In the genomic region with DNA sequence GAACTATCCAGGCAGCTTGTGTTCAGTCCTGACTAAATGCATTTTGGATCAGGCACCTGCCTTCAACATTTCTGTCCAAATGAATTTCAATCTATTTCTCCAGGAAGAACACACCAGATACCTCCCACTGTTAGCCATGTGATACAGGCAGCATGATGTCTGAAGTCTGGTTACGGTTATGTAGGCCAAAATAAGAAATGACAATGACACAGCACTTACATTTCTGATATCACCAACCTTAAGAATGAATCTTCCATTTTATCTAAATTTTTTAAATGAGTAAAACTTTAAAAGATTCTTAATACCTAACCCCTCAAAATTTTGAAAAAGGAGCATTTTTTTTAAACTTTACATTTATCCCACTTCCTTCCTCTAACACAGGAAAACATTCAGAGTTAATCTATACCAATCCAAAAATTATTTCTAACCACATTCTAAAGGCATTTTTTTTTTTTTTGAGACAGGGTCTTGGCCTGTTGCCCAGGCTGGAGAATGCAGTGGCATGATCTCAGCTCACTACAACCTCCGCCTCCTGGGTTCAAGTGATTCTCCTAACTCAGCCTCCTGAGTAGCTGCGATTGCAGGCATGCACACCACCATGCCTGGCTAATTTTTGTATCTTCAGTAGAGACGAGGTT, we compare ENCODE assay signal across 1 cellular context.
TF ChIP-seq lines count a peak whose summit lies in the region.

A gene with protein sequence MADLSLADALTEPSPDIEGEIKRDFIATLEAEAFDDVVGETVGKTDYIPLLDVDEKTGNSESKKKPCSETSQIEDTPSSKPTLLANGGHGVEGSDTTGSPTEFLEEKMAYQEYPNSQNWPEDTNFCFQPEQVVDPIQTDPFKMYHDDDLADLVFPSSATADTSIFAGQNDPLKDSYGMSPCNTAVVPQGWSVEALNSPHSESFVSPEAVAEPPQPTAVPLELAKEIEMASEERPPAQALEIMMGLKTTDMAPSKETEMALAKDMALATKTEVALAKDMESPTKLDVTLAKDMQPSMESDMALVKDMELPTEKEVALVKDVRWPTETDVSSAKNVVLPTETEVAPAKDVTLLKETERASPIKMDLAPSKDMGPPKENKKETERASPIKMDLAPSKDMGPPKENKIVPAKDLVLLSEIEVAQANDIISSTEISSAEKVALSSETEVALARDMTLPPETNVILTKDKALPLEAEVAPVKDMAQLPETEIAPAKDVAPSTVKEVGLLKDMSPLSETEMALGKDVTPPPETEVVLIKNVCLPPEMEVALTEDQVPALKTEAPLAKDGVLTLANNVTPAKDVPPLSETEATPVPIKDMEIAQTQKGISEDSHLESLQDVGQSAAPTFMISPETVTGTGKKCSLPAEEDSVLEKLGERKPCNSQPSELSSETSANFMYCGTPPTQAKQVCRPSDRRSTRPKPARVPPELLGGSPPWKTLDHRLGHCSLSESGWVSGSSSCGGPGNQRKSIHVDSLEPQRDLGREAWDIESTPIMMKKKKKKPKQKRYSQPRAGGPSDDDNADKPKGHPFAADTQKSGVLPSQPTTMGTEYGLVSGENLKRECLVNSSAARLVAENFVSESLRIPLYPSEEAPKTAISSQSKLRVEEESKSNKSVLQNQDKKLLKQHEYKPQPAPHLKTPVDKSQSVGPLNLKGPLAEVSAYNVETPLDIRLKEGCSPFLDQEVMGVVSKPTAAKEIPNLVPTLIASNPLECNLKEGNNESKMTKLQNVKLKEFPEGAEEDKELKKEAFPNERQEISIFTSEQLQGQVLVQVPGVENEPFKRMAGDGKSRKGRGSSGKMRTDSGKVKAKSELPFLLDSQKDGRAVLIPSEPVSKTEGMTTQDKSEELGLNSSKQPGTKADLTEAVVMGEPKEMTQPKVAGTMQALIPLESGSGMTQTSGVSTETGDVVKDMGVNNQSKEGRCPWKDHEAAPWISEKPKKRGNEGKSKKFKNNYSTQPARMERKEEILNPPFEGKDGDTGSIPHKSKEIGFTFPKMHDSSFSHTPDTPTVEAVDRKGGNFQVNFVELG (N-terminal part only) (minus strand): TSS at position 81 of the 638 bp plus-strand sequence. CDS start 17,556 bp downstream, outside the sequence.

TF ChIP-seq in IMR-90, 13 proteins besides CTCF, POLR2A, EP300 and RAD21 (continued from another document):
- TF ChIP-seq USF2 (IDR thresholded peaks at IDR 0.05; ENCODE audit: low read depth, low read length) (no peak), FOS (IDR thresholded peaks at IDR 0.05; ENCODE audit: low read depth, low read length) (no peak), RFX5 (IDR thresholded peaks at IDR 0.05; ENCODE audit: low read depth, low read length) (no peak), MAZ (IDR thresholded peaks at IDR 0.05; ENCODE audit: borderline replicate concordance, low read depth, low read length) (no peak)
